Comparison of ENCODE assay signal across 2 cellular contexts in the genomic region with DNA sequence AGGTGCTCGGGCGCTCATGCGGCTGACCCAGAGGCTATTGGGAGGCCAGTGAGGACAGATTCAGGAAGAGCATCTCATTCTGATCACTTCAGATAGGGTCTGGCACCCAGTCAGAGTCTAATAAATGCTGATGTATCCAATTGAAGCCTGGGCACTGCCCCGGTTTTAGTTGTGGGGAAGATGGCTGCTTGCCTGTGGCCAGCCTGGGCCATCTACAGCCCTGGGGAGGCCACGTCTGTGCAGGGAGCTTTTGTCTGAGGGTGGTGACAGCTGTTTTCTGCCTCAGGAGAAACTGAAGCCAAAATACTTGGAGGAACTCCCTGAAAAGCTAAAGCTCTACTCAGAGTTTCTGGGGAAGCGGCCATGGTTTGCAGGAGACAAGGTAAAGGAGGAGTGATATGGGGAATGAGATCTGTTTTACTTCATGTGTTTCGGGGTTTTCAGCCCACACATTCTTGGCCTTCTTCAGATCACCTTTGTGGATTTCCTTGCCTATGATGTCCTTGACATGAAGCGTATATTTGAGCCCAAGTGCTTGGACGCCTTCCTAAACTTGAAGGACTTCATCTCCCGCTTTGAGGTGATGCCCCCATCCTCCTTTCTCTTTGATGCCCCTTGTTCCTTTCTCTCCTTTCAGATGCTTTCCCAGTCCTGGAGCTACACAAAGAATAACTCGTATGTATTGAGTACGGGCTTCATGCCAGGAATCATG.
TF ChIP-seq lines count a peak whose summit lies in the region.

No MANE protein-coding gene starts in this region.

TF ChIP-seq in SK-N-SH, 30 proteins besides CTCF, POLR2A, EP300 and RAD21 (continued from another document):
- no peak for TF ChIP-seq YY1 (IDR thresholded peaks at IDR 0.05; ENCODE audit: low read depth)
- TF ChIP-seq SMC3 (IDR thresholded peaks at IDR 0.05; ENCODE audit: low read depth, low read length): no peak
- TF ChIP-seq, protein P1, sequence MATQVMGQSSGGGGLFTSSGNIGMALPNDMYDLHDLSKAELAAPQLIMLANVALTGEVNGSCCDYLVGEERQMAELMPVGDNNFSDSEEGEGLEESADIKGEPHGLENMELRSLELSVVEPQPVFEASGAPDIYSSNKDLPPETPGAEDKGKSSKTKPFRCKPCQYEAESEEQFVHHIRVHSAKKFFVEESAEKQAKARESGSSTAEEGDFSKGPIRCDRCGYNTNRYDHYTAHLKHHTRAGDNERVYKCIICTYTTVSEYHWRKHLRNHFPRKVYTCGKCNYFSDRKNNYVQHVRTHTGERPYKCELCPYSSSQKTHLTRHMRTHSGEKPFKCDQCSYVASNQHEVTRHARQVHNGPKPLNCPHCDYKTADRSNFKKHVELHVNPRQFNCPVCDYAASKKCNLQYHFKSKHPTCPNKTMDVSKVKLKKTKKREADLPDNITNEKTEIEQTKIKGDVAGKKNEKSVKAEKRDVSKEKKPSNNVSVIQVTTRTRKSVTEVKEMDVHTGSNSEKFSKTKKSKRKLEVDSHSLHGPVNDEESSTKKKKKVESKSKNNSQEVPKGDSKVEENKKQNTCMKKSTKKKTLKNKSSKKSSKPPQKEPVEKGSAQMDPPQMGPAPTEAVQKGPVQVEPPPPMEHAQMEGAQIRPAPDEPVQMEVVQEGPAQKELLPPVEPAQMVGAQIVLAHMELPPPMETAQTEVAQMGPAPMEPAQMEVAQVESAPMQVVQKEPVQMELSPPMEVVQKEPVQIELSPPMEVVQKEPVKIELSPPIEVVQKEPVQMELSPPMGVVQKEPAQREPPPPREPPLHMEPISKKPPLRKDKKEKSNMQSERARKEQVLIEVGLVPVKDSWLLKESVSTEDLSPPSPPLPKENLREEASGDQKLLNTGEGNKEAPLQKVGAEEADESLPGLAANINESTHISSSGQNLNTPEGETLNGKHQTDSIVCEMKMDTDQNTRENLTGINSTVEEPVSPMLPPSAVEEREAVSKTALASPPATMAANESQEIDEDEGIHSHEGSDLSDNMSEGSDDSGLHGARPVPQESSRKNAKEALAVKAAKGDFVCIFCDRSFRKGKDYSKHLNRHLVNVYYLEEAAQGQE (IDR thresholded peaks at IDR 0.05; ENCODE audit: low read depth, low read length): no peak
- TF ChIP-seq, protein P2, sequence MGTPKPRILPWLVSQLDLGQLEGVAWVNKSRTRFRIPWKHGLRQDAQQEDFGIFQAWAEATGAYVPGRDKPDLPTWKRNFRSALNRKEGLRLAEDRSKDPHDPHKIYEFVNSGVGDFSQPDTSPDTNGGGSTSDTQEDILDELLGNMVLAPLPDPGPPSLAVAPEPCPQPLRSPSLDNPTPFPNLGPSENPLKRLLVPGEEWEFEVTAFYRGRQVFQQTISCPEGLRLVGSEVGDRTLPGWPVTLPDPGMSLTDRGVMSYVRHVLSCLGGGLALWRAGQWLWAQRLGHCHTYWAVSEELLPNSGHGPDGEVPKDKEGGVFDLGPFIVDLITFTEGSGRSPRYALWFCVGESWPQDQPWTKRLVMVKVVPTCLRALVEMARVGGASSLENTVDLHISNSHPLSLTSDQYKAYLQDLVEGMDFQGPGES (IDR thresholded peaks at IDR 0.05; ENCODE audit: low read depth, low read length): no peak
- TF ChIP-seq FOXM1 (IDR thresholded peaks at IDR 0.05; ENCODE audit: low read depth): no peak
- TF ChIP-seq RFX5 (IDR thresholded peaks at IDR 0.05; ENCODE audit: low read length): no peak
- TF ChIP-seq NFIC (IDR thresholded peaks at IDR 0.05; ENCODE audit: borderline replicate concordance): no peak
- TF ChIP-seq ELF1 (IDR thresholded peaks at IDR 0.05): no peak
- TF ChIP-seq EZH2phosphoT487 (IDR thresholded peaks at IDR 0.05; ENCODE audit: borderline replicate concordance, low read depth): no peak
- TF ChIP-seq GATA2 (CRISPR knock-in tag; IDR thresholded peaks at IDR 0.05): no peak
- TF ChIP-seq NRF1 (IDR thresholded peaks at IDR 0.05; ENCODE audit: low read depth, low read length): no peak
- TF ChIP-seq, protein P3, sequence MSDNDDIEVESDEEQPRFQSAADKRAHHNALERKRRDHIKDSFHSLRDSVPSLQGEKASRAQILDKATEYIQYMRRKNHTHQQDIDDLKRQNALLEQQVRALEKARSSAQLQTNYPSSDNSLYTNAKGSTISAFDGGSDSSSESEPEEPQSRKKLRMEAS (IDR thresholded peaks at IDR 0.05; ENCODE audit: low read depth): no peak

TF ChIP-seq in SK-N-SH treated with all-trans-retinoic acid at 6 μM for 48 hours, 23 proteins besides CTCF, POLR2A, EP300 and RAD21:
- TF ChIP-seq, protein P4, sequence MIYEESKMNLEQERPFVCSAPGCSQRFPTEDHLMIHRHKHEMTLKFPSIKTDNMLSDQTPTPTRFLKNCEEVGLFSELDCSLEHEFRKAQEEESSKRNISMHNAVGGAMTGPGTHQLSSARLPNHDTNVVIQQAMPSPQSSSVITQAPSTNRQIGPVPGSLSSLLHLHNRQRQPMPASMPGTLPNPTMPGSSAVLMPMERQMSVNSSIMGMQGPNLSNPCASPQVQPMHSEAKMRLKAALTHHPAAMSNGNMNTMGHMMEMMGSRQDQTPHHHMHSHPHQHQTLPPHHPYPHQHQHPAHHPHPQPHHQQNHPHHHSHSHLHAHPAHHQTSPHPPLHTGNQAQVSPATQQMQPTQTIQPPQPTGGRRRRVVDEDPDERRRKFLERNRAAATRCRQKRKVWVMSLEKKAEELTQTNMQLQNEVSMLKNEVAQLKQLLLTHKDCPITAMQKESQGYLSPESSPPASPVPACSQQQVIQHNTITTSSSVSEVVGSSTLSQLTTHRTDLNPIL (CRISPR knock-in tag; IDR thresholded peaks at IDR 0.05; ENCODE audit: low read depth): no peak
- TF ChIP-seq TOX (CRISPR knock-in tag; IDR thresholded peaks at IDR 0.05; ENCODE audit: borderline replicate concordance): no peak
- no peak for TF ChIP-seq RARB (CRISPR knock-in tag; IDR thresholded peaks at IDR 0.05)
TF ChIP-seq in SK-N-SH treated with all-trans-retinoic acid at 6 μM for 48 hours: peak in this region for 0.
